ENCODE assay signal across 7 cellular contexts in genomic region chr2:218658671-218659257, GRCh38. TPM values are rescaled to one million over a fixed set of nuclear protein-coding genes. Genes with fewer than 3 reads are reported as not detected.
DNase-seq lines count a peak whose midpoint lies in the region; ATAC-seq and TF ChIP-seq lines count a peak whose summit lies in the region.

No MANE protein-coding gene starts in this region.

- TF ChIP-seq POLR2A in body of pancreas (IDR thresholded peaks at IDR 0.05): no peak

- no peaks in the 10 kb centered on the region for H3K9me3 ChIP-seq in HUES64 (ENCODE audit: insufficient read depth, low read depth, low read length)
- H3K9me3 ChIP-seq in body of pancreas: no peaks in the 10 kb centered on the region

- peak; percentile 72 for DNase-seq in GM03348 (ENCODE audit: low spot score)
- peak; percentile 34 for DNase-seq in SKM-1 (lab: John Stamatoyannopoulos, UW; ENCODE audit: unreplicated experiment)
- DNase-seq in body of pancreas: peak in 3 of 4 donors; percentile 25 to 51 (median 36)
- no peak for DNase-seq in kidney epithelial cell (ENCODE audit: low read depth)
- DNase-seq in stimulated activated CD4-positive, alpha-beta T cell treated with anti-CD3 and anti-CD28 coated beads, Interleukin-4, amount 100 ng/mL, for 48 hours (ENCODE audit: low read depth in 2 of 2): peak; percentile 35 to 37

- intact Hi-C loops in body of pancreas (cut with DNase I): loop anchor here (10.0 kb wide), 1 partner anchor 394 kb away; the partner anchor contains the start of gene GPBAR1

- no peaks in the 10 kb centered on the region for H3K27me3 ChIP-seq in HUES64 (ENCODE audit: insufficient read depth, low read length)
- no peaks in the 10 kb centered on the region for H3K27me3 ChIP-seq in body of pancreas
- H3K27me3 ChIP-seq in kidney epithelial cell (ENCODE audit: control insufficient read depth, insufficient read depth, low read length): no peaks in the 10 kb centered on the region

- H3K27ac ChIP-seq in HUES64 (ENCODE audit: low read depth, low read length) (peak overlapping the region; percentile 85), body of pancreas (peak overlapping the region; percentile 27 to 77 (median 62))

- H3K4me3 ChIP-seq in HUES64 (ENCODE audit: low read length) (peak overlapping the region; percentile 91), body of pancreas (peak overlapping the region; percentile 39 to 80), kidney epithelial cell (ENCODE audit: low read depth, low read length) (peak overlapping the region; percentile 70)

- peak; percentile 44 for ATAC-seq in GM21526 (IDR thresholded peaks at IDR 0.05; ENCODE audit: low FRiP score, unreplicated experiment)
- ATAC-seq in body of pancreas: peak; percentile 5

- peak overlapping the region; percentile 96 for H3K9ac ChIP-seq in HUES64 (ENCODE audit: low read depth, low read length)

- 2% methylated on average over 27 of the region's 27 CpGs for WGBS in HUES64
- 1% methylated on average over 16 to 27 of the region's 27 CpGs for WGBS in body of pancreas, 2 donors

- peaks cover 62% of the 10 kb centered on the region for H3K36me3 ChIP-seq in HUES64 (ENCODE audit: insufficient read depth, low read length)
- peaks cover 3 to 28% of the 10 kb centered on the region in 2 donors for H3K36me3 ChIP-seq in body of pancreas (replicated peaks in 1 of 2; ENCODE audit: insufficient read depth in 1 of 2, low read depth in 2 of 2)
- no peaks in the 10 kb centered on the region for H3K36me3 ChIP-seq in kidney epithelial cell (ENCODE audit: control insufficient read depth, insufficient read depth, low read length)

- TF ChIP-seq CTCF in body of pancreas (IDR thresholded peaks at IDR 0.05) (peak in 4 of 7 experiments; percentile 15 to 42 (median 32)), kidney epithelial cell (IDR thresholded peaks at IDR 0.05; ENCODE audit: insufficient read depth, low read length, poor library complexity, severe bottlenecking) (peak; percentile 52)

- H3K4me1 ChIP-seq in HUES64 (ENCODE audit: insufficient read depth, low read length): no peaks in the 10 kb centered on the region
- H3K4me1 ChIP-seq in body of pancreas: peaks cover 27% of the 10 kb centered on the region

RNA-seq across cellular contexts. Expression of gene ZNF142, which starts 0.7 kb away (rescaled TPM):
- polyA plus RNA-seq in HUES64 (2013, experiment 1 of 2): 16.6 TPM
- 12.6 TPM for polyA plus RNA-seq in HUES64 (2013, experiment 2 of 2)
- 10 to 100 TPM; 12.2 to 14.3 TPM for total RNA-seq in body of pancreas
- 22.6 and 49.0 TPM in 2 replicates for total RNA-seq in kidney epithelial cell

RNA-seq across cellular contexts. Expression of gene BCS1L, which starts 0.7 kb away (rescaled TPM):
- 22.4 TPM for polyA plus RNA-seq in HUES64 (2013, experiment 1 of 2)
- polyA plus RNA-seq in HUES64 (2013, experiment 2 of 2): 22.1 TPM
- 10 to 100 TPM; 34.2 to 64.3 TPM for total RNA-seq in body of pancreas
- 36.2 and 36.4 TPM in 2 replicates for total RNA-seq in kidney epithelial cell

RNA-seq across cellular contexts. Expression of gene RNF25, which starts 13.0 kb away (rescaled TPM):
- 34.5 TPM for polyA plus RNA-seq in HUES64 (2013, experiment 1 of 2)
- 25.9 TPM for polyA plus RNA-seq in HUES64 (2013, experiment 2 of 2)
- total RNA-seq in body of pancreas (10 to 100 TPM in 1 of 2 donors, 1 to 10 TPM in 1; 3.0 to 14.8 TPM), kidney epithelial cell (27.3 and 31.6 TPM in 2 replicates)

RNA-seq across cellular contexts. Expression of gene STK36, which starts 13.1 kb away (rescaled TPM):
- 19.1 TPM for polyA plus RNA-seq in HUES64 (2013, experiment 1 of 2)
- polyA plus RNA-seq in HUES64 (2013, experiment 2 of 2): 23.1 TPM
- total RNA-seq in body of pancreas: 10 to 100 TPM; 35.0 to 57.4 TPM
- 30.0 and 49.3 TPM in 2 replicates for total RNA-seq in kidney epithelial cell

RNA-seq across cellular contexts. Expression of gene PLCD4, which starts 51.1 kb away (rescaled TPM):
- polyA plus RNA-seq in HUES64 (2013, experiment 1 of 2): 0.45 TPM
- polyA plus RNA-seq in HUES64 (2013, experiment 2 of 2): 0.70 TPM
- total RNA-seq in body of pancreas (under 1 TPM in 1 of 2 donors, not detected in 1; 0.52 TPM), kidney epithelial cell (0.08 and 0.27 TPM in 2 replicates)
